In genomic region chr11:46700251-46701077, GRCh38 we compare ENCODE assay signal across 8 cellular contexts. TPM values are rescaled to one million over a fixed set of nuclear protein-coding genes. Genes with fewer than 3 reads are reported as not detected.
A peak's percentile ranks its signal among the peaks of the same experiment; 100 is the strongest.
DNase-seq lines count a peak whose midpoint lies in the region; ATAC-seq lines count a peak whose summit lies in the region.

ARHGAP1 (minus strand) TSS chr11:46700619; CDS start chr11:46696107, 4,512 bp downstream.
ZNF408 (plus strand) TSS chr11:46701031; CDS start chr11:46701048, 17 bp downstream.

- peak within 1 kb of the TSS; percentile 89 for H3K4me3 Mint-ChIP-seq in activated CD8-positive, alpha-beta memory T cell treated with anti-CD3 and anti-CD28 coated beads, Interleukin-2, amount 10 ng/mL, durations not matched to agents 7 days and 5 days

- peaks cover 24% of the 10 kb centered on the region for H3K36me3 Mint-ChIP-seq in activated CD8-positive, alpha-beta memory T cell treated with anti-CD3 and anti-CD28 coated beads, Interleukin-2, amount 10 ng/mL, durations not matched to agents 7 days and 5 days

- peak within 1 kb of the TSS; percentile 99 for H3K27ac ChIP-seq in mesenchymal stem cell (ENCODE audit: low read length, poor library complexity, severe bottlenecking)

- H3K36me3 ChIP-seq in NT2/D1 (ENCODE audit: insufficient read depth, insufficient read length, low read length): peaks cover 49% of the 10 kb centered on the region
- peaks cover 10% of the 10 kb centered on the region for H3K36me3 ChIP-seq in endocrine pancreas (ENCODE audit: control insufficient read depth, insufficient read depth, low read length)
- peaks cover 38 to 56% of the 10 kb centered on the region in 2 experiments for H3K36me3 ChIP-seq in mesenchymal stem cell (ENCODE audit: control insufficient read depth in 1 of 2, insufficient read depth in 2 of 2, low read depth in 1 of 2, low read length in 2 of 2)

- peaks cover 41% of the 10 kb centered on the region for H3K4me1 Mint-ChIP-seq in activated CD8-positive, alpha-beta memory T cell treated with anti-CD3 and anti-CD28 coated beads, Interleukin-2, amount 10 ng/mL, durations not matched to agents 7 days and 5 days

- peak within 1 kb of the TSS in 1 of 2 experiments; percentile 79 for H3K14ac ChIP-seq in mesenchymal stem cell (ENCODE audit: low read length in 2 of 2)

- H3K9me3 ChIP-seq in NT2/D1 (ENCODE audit: insufficient read depth, low read length) (no peaks in the 10 kb centered on the region), endocrine pancreas (ENCODE audit: control insufficient read depth, low read length) (no peaks in the 10 kb centered on the region), mesenchymal stem cell (ENCODE audit: control insufficient read depth, low read length) (no peaks in the 10 kb centered on the region)

- H3K9ac ChIP-seq in NT2/D1 (ENCODE audit: insufficient read length, low read depth) (peak within 1 kb of the TSS; percentile 99), endocrine pancreas (ENCODE audit: control insufficient read depth, insufficient read depth, low read length) (peak within 1 kb of the TSS; percentile 90), mesenchymal stem cell (ENCODE audit: low read length) (peak within 1 kb of the TSS; percentile 99)

- peak within 1 kb of the TSS; percentile 88 to 90 for H3K18ac ChIP-seq in mesenchymal stem cell (ENCODE audit: low read depth in 1 of 2, low read length in 2 of 2)

- peak within 1 kb of the TSS; percentile 98 for H2BK15ac ChIP-seq in mesenchymal stem cell (ENCODE audit: low read depth, poor library complexity, severe bottlenecking)

- H3K27me3 Mint-ChIP-seq in activated CD8-positive, alpha-beta memory T cell treated with anti-CD3 and anti-CD28 coated beads, Interleukin-2, amount 10 ng/mL, durations not matched to agents 7 days and 5 days: no peaks in the 10 kb centered on the region

- H3K4me3 ChIP-seq in NT2/D1 (ENCODE audit: insufficient read length, low read depth) (peak within 1 kb of the TSS; percentile 99), endocrine pancreas (ENCODE audit: control insufficient read depth, insufficient read depth, low read length) (peak within 1 kb of the TSS; percentile 88), mesenchymal stem cell (ENCODE audit: insufficient read depth in 1 of 2, low read depth in 1 of 2, low read length in 2 of 2) (peak within 1 kb of the TSS; percentile 84 to 100)

- H3K27ac Mint-ChIP-seq in activated CD8-positive, alpha-beta memory T cell treated with anti-CD3 and anti-CD28 coated beads, Interleukin-2, amount 10 ng/mL, durations not matched to agents 7 days and 5 days: peak within 1 kb of the TSS; percentile 92

- no peak within 1 kb of the TSS for H2BK12ac ChIP-seq in mesenchymal stem cell (ENCODE audit: low read length in 2 of 2)

- H3K4me1 ChIP-seq in NT2/D1 (ENCODE audit: insufficient read depth, insufficient read length) (peaks cover 7% of the 10 kb centered on the region), endocrine pancreas (ENCODE audit: control insufficient read depth, insufficient read depth, low read length) (peaks cover 11% of the 10 kb centered on the region), mesenchymal stem cell (ENCODE audit: control insufficient read depth, insufficient read depth, low read depth, low read length) (peaks cover 32% of the 10 kb centered on the region)

- H3K23ac ChIP-seq in mesenchymal stem cell (ENCODE audit: low read length in 2 of 2): no peak within 1 kb of the TSS

- CTCF ChIA-PET in activated CD8-positive, alpha-beta memory T cell treated with anti-CD3 and anti-CD28 coated beads, Interleukin-2, amount 10 ng/mL, durations not matched to agents 7 days and 5 days (lab: Charles Lee): interaction anchor here (0.7 to 1.7 kb wide), 6 partner anchors 9 to 211 kb away, joined by 3 to 8 read pairs (median 4); partner anchors contain the start of genes ATG13 and HARBI1

- peak within 1 kb of the TSS; percentile 76 for H2AK5ac ChIP-seq in mesenchymal stem cell (ENCODE audit: low read length, severe bottlenecking)

- WGBS in mesenchymal stem cell: under 1% methylated on average over 37 of the region's 44 CpGs

- peak within 1 kb of the TSS; percentile 81 for H3K4me2 ChIP-seq in mesenchymal stem cell (ENCODE audit: low read length, poor library complexity, severe bottlenecking)

- peak within 1 kb of the TSS; percentile 47 for H2AFZ ChIP-seq in mesenchymal stem cell (ENCODE audit: low read depth, low read length)

- peak within 1 kb of the TSS; percentile 67 to 86 for H3K4ac ChIP-seq in mesenchymal stem cell (ENCODE audit: low read depth in 1 of 2, low read length in 2 of 2)

- peaks cover 31% of the 10 kb centered on the region for H3K79me1 ChIP-seq in mesenchymal stem cell (replicated peaks; ENCODE audit: low read length, poor library complexity, severe bottlenecking)

- peak within 1 kb of the TSS; percentile 99 for H2BK5ac ChIP-seq in mesenchymal stem cell (ENCODE audit: low read depth, low read length, poor library complexity, severe bottlenecking)

- DNase-seq in COR-L47 (lab: John Stamatoyannopoulos, UW): peak; percentile 99
- DNase-seq in HUDEP-2 (lab: John Stamatoyannopoulos, UW; ENCODE audit: unreplicated experiment in 76 of 76): peak; percentile 40 to 99 (median 97)
- peak; percentile 100 for DNase-seq in NT2/D1 (ENCODE audit: low read depth, low spot score)
- peak; percentile 100 for DNase-seq in activated CD8-positive, alpha-beta memory T cell treated with anti-CD3 and anti-CD28 coated beads, Interleukin-2, amount 10 ng/mL, durations not matched to agents 7 days and 5 days
- peak; percentile 99 for DNase-seq in mesenchymal stem cell
- DNase-seq in stimulated activated CD8-positive, alpha-beta memory T cell treated with anti-CD3 and anti-CD28 coated beads, Interleukin-12 subunit alpha, Interleukin-12 subunit beta, amount 100 ng/mL, for 4 hours (ENCODE audit: low read depth): peak; percentile 98

- H3K9me3 Mint-ChIP-seq in activated CD8-positive, alpha-beta memory T cell treated with anti-CD3 and anti-CD28 coated beads, Interleukin-2, amount 10 ng/mL, durations not matched to agents 7 days and 5 days (ENCODE audit: low read depth): no peaks in the 10 kb centered on the region

- peak within 1 kb of the TSS; percentile 93 for H4K8ac ChIP-seq in mesenchymal stem cell (ENCODE audit: low read length)

- H3K27me3 ChIP-seq in NT2/D1 (ENCODE audit: insufficient read depth, insufficient read length): no peaks in the 10 kb centered on the region
- no peaks in the 10 kb centered on the region for H3K27me3 ChIP-seq in endocrine pancreas (ENCODE audit: control insufficient read depth, insufficient read depth, low read length)
- H3K27me3 ChIP-seq in mesenchymal stem cell (ENCODE audit: control insufficient read depth in 1 of 2, insufficient read depth in 1 of 2, low read length in 2 of 2): no peaks in the 10 kb centered on the region

- H4K91ac ChIP-seq in mesenchymal stem cell (ENCODE audit: low read length): peak within 1 kb of the TSS; percentile 90

- peak; percentile 87 for ATAC-seq in GM21381 (IDR thresholded peaks at IDR 0.05; ENCODE audit: unreplicated experiment)
- ATAC-seq in activated CD8-positive, alpha-beta memory T cell treated with anti-CD3 and anti-CD28 coated beads, Interleukin-2, amount 10 ng/mL, durations not matched to agents 7 days and 5 days: peak; percentile 90

- peak within 1 kb of the TSS; percentile 90 for H2BK120ac ChIP-seq in mesenchymal stem cell (ENCODE audit: low read depth, low read length)

RNA-seq across cellular contexts. Expression of gene ARHGAP1, which starts in this region (rescaled TPM):
- 10 to 100 TPM; 61.9 to 68.5 TPM for total RNA-seq in activated CD8-positive, alpha-beta memory T cell treated with anti-CD3 and anti-CD28 coated beads, Interleukin-2, amount 10 ng/mL, durations not matched to agents 7 days and 5 days
- 92.7 TPM for polyA plus RNA-seq in mesenchymal stem cell (2013, experiment 1 of 2)
- 87.5 TPM for polyA plus RNA-seq in mesenchymal stem cell (2013, experiment 2 of 2)

RNA-seq across cellular contexts. Expression of gene ZNF408, which starts in this region (rescaled TPM):
- 10 to 100 TPM; 12.6 to 15.0 TPM for total RNA-seq in activated CD8-positive, alpha-beta memory T cell treated with anti-CD3 and anti-CD28 coated beads, Interleukin-2, amount 10 ng/mL, durations not matched to agents 7 days and 5 days
- polyA plus RNA-seq in mesenchymal stem cell (2013, experiment 1 of 2): 5.9 TPM
- polyA plus RNA-seq in mesenchymal stem cell (2013, experiment 2 of 2): 5.5 TPM

Comparison
In these comparisons a context has a peak if more than half of its experiments do, and no peak if none do; other contexts are left out.
1. Peak in every context shown above with its lines: DNase-seq, ATAC-seq, H3K4me3 ChIP-seq and H3K27ac ChIP-seq.